Comparison of ENCODE assay signal across 1 cellular context in genomic region chr17:8186787-8187516, GRCh38.
TF ChIP-seq lines count a peak whose summit lies in the region.

No MANE protein-coding gene starts in this region.

TF ChIP-seq in SK-N-SH, 30 proteins besides CTCF, POLR2A, EP300 and RAD21 (continued from another document):
- TF ChIP-seq IRF3 (IDR thresholded peaks at IDR 0.05; ENCODE audit: low read depth, low read length) = no peak
- TF ChIP-seq JUND (IDR thresholded peaks at IDR 0.05) = no peak
- no peak for TF ChIP-seq USF2 (IDR thresholded peaks at IDR 0.05; ENCODE audit: borderline replicate concordance, low read depth, low read length)
- no peak for TF ChIP-seq SIN3A (IDR thresholded peaks at IDR 0.05; ENCODE audit: borderline replicate concordance, low read depth, low read length)
- TF ChIP-seq FOSL2 (IDR thresholded peaks at IDR 0.05; ENCODE audit: borderline replicate concordance, low read depth) = peak; percentile 68; the same call in 1 of the 2 replicates
- TF ChIP-seq MEF2A (IDR thresholded peaks at IDR 0.05; ENCODE audit: borderline replicate concordance, low read depth) = no peak
- TF ChIP-seq EZH2phosphoT487 (IDR thresholded peaks at IDR 0.05; ENCODE audit: borderline replicate concordance, low read depth) = no peak
- no peak for TF ChIP-seq GATA2 (CRISPR knock-in tag; IDR thresholded peaks at IDR 0.05)
- 0 out of 2 replicates have a peak, but pooled peaks have one; percentile 40 for TF ChIP-seq REST (IDR thresholded peaks at IDR 0.05; ENCODE audit: low read depth, low read length)
- peak; percentile 14; the same call in 1 of the 2 replicates for TF ChIP-seq PBX3 (IDR thresholded peaks at IDR 0.05)
- TF ChIP-seq ZBTB33 (IDR thresholded peaks at IDR 0.05; ENCODE audit: borderline replicate concordance, low read depth) = no peak
- peak; percentile 24; the same call in 1 of the 2 replicates for TF ChIP-seq TAF1 (IDR thresholded peaks at IDR 0.05; ENCODE audit: borderline replicate concordance, low read depth, low read length)
